In genomic region chr18:74499633-74500032, GRCh38 we compare ENCODE assay signal across 8 cellular contexts. TPM values are rescaled to one million over a fixed set of nuclear protein-coding genes. Genes with fewer than 3 reads are reported as not detected.
DNase-seq lines count a peak whose midpoint lies in the region; ATAC-seq and TF ChIP-seq lines count a peak whose summit lies in the region.

No MANE protein-coding gene starts in this region.

- TF ChIP-seq EP300 in transverse colon (IDR thresholded peaks at IDR 0.05; ENCODE audit: low read depth), result no peak

- H3K36me3 Mint-ChIP-seq in IgD-negative memory B cell, result peaks cover 2% of the 10 kb centered on the region
- peaks cover 22% of the 10 kb centered on the region for H3K36me3 Mint-ChIP-seq in endothelial cell (ENCODE audit: low read depth, unreplicated experiment)

- DNase-seq in Caki2 (ENCODE audit: low read depth) (peak; percentile 44), endothelial cell (ENCODE audit: low spot score) (no peak), transverse colon (peak; percentile 84), BE2C (no peak)
- peak; percentile 30 to 34 for DNase-seq in activated CD4-positive, alpha-beta T cell treated with anti-CD3 and anti-CD28 coated beads, Interleukin-2, amount 50 U/mL, for 4 hours

- H3K27ac ChIP-seq in muscle layer of colon (ENCODE audit: low read depth, low read length), result peak overlapping the region; percentile 43
- H3K27ac ChIP-seq in transverse colon, result peak overlapping the region; percentile 75 to 86 (median 79)

- no peaks in the 10 kb centered on the region for H3K27me3 ChIP-seq in muscle layer of colon (ENCODE audit: control insufficient read depth in 1 of 2, insufficient read depth in 2 of 2, low read length in 2 of 2)
- H3K27me3 ChIP-seq in transverse colon, result no peaks in the 10 kb centered on the region
- no peaks in the 10 kb centered on the region for H3K27me3 ChIP-seq in BE2C

- H3K4me3 Mint-ChIP-seq in IgD-negative memory B cell, result peak overlapping the region; percentile 90 to 98 (median 94)
- no peak overlapping the region for H3K4me3 Mint-ChIP-seq in endothelial cell (ENCODE audit: unreplicated experiment)

- H3K27ac Mint-ChIP-seq in IgD-negative memory B cell (peak overlapping the region; percentile 89 to 99 (median 98)), endothelial cell (ENCODE audit: unreplicated experiment) (peak overlapping the region; percentile 81)

- H3K4me3 ChIP-seq in muscle layer of colon (ENCODE audit: low read depth in 1 of 2, low read length in 2 of 2) (peak overlapping the region in 1 of 2 donors; percentile 34), transverse colon (peak overlapping the region in 3 of 4 donors; percentile 12 to 31 (median 18)), BE2C (ENCODE audit: low read depth, low read length) (no peak overlapping the region)

- H3K9ac ChIP-seq in muscle layer of colon (ENCODE audit: low read length), result no peak overlapping the region

- WGBS in transverse colon (ENCODE audit: low coverage in 1 of 2), 2 donors, result 26 to 33% methylated on average over 4 to 9 of the region's 9 CpGs

- TF ChIP-seq CTCF in endothelial cell (IDR thresholded peaks at IDR 0.05; ENCODE audit: unreplicated experiment), result no peak
- peak in 1 of 5 experiments; percentile 14 for TF ChIP-seq CTCF in transverse colon (IDR thresholded peaks at IDR 0.05)
- TF ChIP-seq CTCF in BE2C (IDR thresholded peaks at IDR 0.05; ENCODE audit: low read depth, low read length), result no peak

- H3K4me1 Mint-ChIP-seq in IgD-negative memory B cell, result peaks cover 34 to 49% (median 41%) of the 10 kb centered on the region in 3 donors
- H3K4me1 Mint-ChIP-seq in endothelial cell (ENCODE audit: unreplicated experiment), result peaks cover 19% of the 10 kb centered on the region

- H3K36me3 ChIP-seq in muscle layer of colon (ENCODE audit: insufficient read depth, low read length) (peaks cover 33% of the 10 kb centered on the region), transverse colon (peaks cover 0 to 18% (median 8%) of the 10 kb centered on the region in 4 donors), BE2C (no peaks in the 10 kb centered on the region)

- in situ Hi-C loops in Caki2 (cut with HindIII; ENCODE audit: low pct_unique_long_range_greater_than_20kb, low sequenced_read_pairs), result no loop called here
- in situ Hi-C loops in transverse colon (cut with MboI; ENCODE audit: low pct_ligation_motif_present in 1 of 4, low pct_unique_long_range_greater_than_20kb in 1 of 4, low sequenced_read_pairs in 3 of 4), result loop anchor here in 2 of 4 donors (10.0 to 25.0 kb wide), 2 partner anchors 145 to 713 kb away; partner anchors contain the start of genes PTGR3 (in 1 of the 2) and TSHZ1 (in 1 of the 2)

- intact Hi-C loops in transverse colon (cut with DNase I; ENCODE audit: low total_unique reads), result loop anchor here (10.0 kb wide), 1 partner anchor 145 kb away; no protein-coding TSS in a partner anchor

- H3K4me1 ChIP-seq in muscle layer of colon (ENCODE audit: insufficient read depth, low read length), result peaks cover 17% of the 10 kb centered on the region
- H3K4me1 ChIP-seq in transverse colon, result peaks cover 9 to 44% (median 33%) of the 10 kb centered on the region in 4 donors
- no peaks in the 10 kb centered on the region for H3K4me1 ChIP-seq in BE2C

- no peaks in the 10 kb centered on the region for H3K27me3 Mint-ChIP-seq in IgD-negative memory B cell
- H3K27me3 Mint-ChIP-seq in endothelial cell (ENCODE audit: unreplicated experiment), result peaks cover 8% of the 10 kb centered on the region

- H3K9me3 Mint-ChIP-seq in IgD-negative memory B cell (no peaks in the 10 kb centered on the region), endothelial cell (ENCODE audit: unreplicated experiment) (no peaks in the 10 kb centered on the region)

- peak; percentile 37 for ATAC-seq in GM21447 (IDR thresholded peaks at IDR 0.05; ENCODE audit: unreplicated experiment)

- no peaks in the 10 kb centered on the region for H3K9me3 ChIP-seq in muscle layer of colon (ENCODE audit: low read length)
- H3K9me3 ChIP-seq in transverse colon, result no peaks in the 10 kb centered on the region
- no peaks in the 10 kb centered on the region for H3K9me3 ChIP-seq in BE2C

- peak; percentile 41 for TF ChIP-seq POLR2A in transverse colon (IDR thresholded peaks at IDR 0.05)

RNA-seq across cellular contexts. Expression of gene CNDP2, which starts 3.5 kb away (rescaled TPM):
- 86.5 and 107 TPM in 2 replicates for total RNA-seq in Caki2 (2014; rRNA removed; shearing (Covaris generic); ENCODE audit: low replicate concordance)
- polyA plus RNA-seq in IgD-negative memory B cell, result 179 TPM
- total RNA-seq in endothelial cell (ENCODE audit: unreplicated experiment), result 113 TPM
- total RNA-seq in transverse colon, result 100 to 1,000 TPM; 143 to 284 (median 155) TPM
- polyA plus RNA-seq in BE2C (2012; ENCODE audit: insufficient read depth, insufficient read length, low read depth), result 30.1 TPM

RNA-seq across cellular contexts. Expression of gene CNDP1, which starts 34.7 kb away (rescaled TPM):
- not detected in 2 replicates for total RNA-seq in Caki2 (2014; rRNA removed; shearing (Covaris generic); ENCODE audit: low replicate concordance)
- polyA plus RNA-seq in IgD-negative memory B cell, result not detected
- not detected for total RNA-seq in endothelial cell (ENCODE audit: unreplicated experiment)
- not detected for total RNA-seq in transverse colon
- polyA plus RNA-seq in BE2C (2012; ENCODE audit: insufficient read depth, insufficient read length, low read depth), result not detected

RNA-seq across cellular contexts. Expression of gene DIPK1C, which starts 42.5 kb away (rescaled TPM):
- total RNA-seq in Caki2 (2014; rRNA removed; shearing (Covaris generic); ENCODE audit: low replicate concordance), result not detected in 2 replicates
- polyA plus RNA-seq in IgD-negative memory B cell, result not detected
- 0.21 TPM for total RNA-seq in endothelial cell (ENCODE audit: unreplicated experiment)
- total RNA-seq in transverse colon, result under 1 TPM in 2 of 4 donors, not detected in 2; 0.16 to 0.27 TPM
- not detected for polyA plus RNA-seq in BE2C (2012; ENCODE audit: insufficient read depth, insufficient read length, low read depth)

Comparison
In these comparisons a context has a peak if more than half of its experiments do, and no peak if none do; other contexts are left out.
1. DNase-seq: peak in Caki2 (single experiment), activated CD4-positive, alpha-beta T cell treated with anti-CD3 and anti-CD28 coated beads, Interleukin-2, amount 50 U/mL, for 4 hours (2 of 2) and transverse colon (single experiment); none in endothelial cell (single experiment) and BE2C (single experiment).